8 cellular contexts compared by ENCODE assay signal in the genomic region with DNA sequence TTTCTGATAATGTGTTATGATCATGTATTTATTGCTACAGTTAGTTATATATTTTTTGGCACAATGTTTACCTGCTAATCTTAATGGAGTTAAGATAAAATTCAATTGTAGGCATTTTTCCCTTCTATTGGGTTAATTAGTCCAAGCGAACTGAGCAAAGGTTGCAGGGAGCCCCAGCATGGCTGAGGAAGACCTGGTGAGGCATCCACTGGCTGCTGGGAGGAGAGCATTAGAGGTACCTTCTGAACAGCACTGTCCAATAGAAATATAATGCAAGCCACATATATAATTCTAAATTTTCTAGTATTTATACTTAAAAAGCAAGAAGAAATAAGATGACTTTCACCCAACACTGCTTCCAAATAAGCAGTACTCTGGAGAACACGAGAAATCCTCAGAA. TPM values are rescaled to one million over a fixed set of nuclear protein-coding genes. Genes with fewer than 3 reads are reported as not detected.
DNase-seq lines count a peak whose midpoint lies in the region; ATAC-seq and TF ChIP-seq lines count a peak whose summit lies in the region.

No MANE protein-coding gene starts in this region.

- H3K36me3 ChIP-seq in BE2C (peaks cover 3% of the 10 kb centered on the region), lung (ENCODE audit: control insufficient read depth in 2 of 2, insufficient read depth in 2 of 2, low read length in 2 of 2) (peaks cover 0 to 3% of the 10 kb centered on the region in 2 donors)

- peak overlapping the region; percentile 74 for H3K27ac ChIP-seq in angular gyrus (ENCODE audit: low read depth, low read length)
- peak overlapping the region; percentile 57 to 82 for H3K27ac ChIP-seq in lung (ENCODE audit: low read depth in 1 of 2, low read length in 1 of 2)

- H3K4me1 ChIP-seq in BE2C (no peaks in the 10 kb centered on the region), lung (ENCODE audit: control insufficient read depth in 2 of 2, insufficient read depth in 2 of 2, low read length in 2 of 2) (peaks cover 2 to 9% of the 10 kb centered on the region in 2 donors)

- DNase-seq in BE2C (no peak), HFF-Myc (ENCODE audit: extremely low read depth, low read depth) (no peak), lung (ENCODE audit: low spot score) (no peak), NCI-H1436 (lab: John Stamatoyannopoulos, UW) (no peak), GM13977 (ENCODE audit: low spot score) (no peak), ureter (ENCODE audit: low spot score) (no peak)

- in situ Hi-C loops in GM13977 (cut with MboI; ENCODE audit: low pct_unique_long_range_greater_than_20kb, low sequenced_read_pairs, unreplicated experiment), result no loop called here

- H3K4me3 ChIP-seq in BE2C (ENCODE audit: low read depth, low read length) (peak overlapping the region; percentile 94), HFF-Myc (replicated peaks; ENCODE audit: low read depth, low read length) (peak overlapping the region; percentile 58), lung (no peak overlapping the region)

- H3K9me3 ChIP-seq in BE2C, result no peaks in the 10 kb centered on the region
- H3K9me3 ChIP-seq in lung (ENCODE audit: control insufficient read depth in 2 of 2, insufficient read depth in 1 of 2, low read length in 1 of 2), result no peaks in the 10 kb centered on the region

- no peak for ATAC-seq in lung (ENCODE audit: insufficient read depth, low FRiP score)
- no peak for ATAC-seq in HG02610 (IDR thresholded peaks at IDR 0.05; ENCODE audit: unreplicated experiment)

- H3K27me3 ChIP-seq in BE2C (peaks cover 7% of the 10 kb centered on the region; the same call in 1 of the 2 replicates), lung (ENCODE audit: control insufficient read depth, insufficient read depth) (no peaks in the 10 kb centered on the region)

- TF ChIP-seq CTCF in BE2C (IDR thresholded peaks at IDR 0.05; ENCODE audit: low read depth, low read length), result no peak
- no peak for TF ChIP-seq CTCF in HFF-Myc (IDR thresholded peaks at IDR 0.05; ENCODE audit: low read depth, low read length, missing control alignments)
- TF ChIP-seq CTCF in lung (IDR thresholded peaks at IDR 0.05; ENCODE audit: control extremely low read depth, extremely low read depth), result no peak
- TF ChIP-seq CTCF in GM13977 (IDR thresholded peaks at IDR 0.05; ENCODE audit: extremely low read depth, insufficient read depth, missing control alignments), result no peak

- 39 to 40% methylated on average over 2 of the region's 2 CpGs for WGBS in lung, 2 donors

RNA-seq across cellular contexts. Expression of a gene that starts 0.7 kb away (rescaled TPM):
- polyA plus RNA-seq in BE2C (2012; ENCODE audit: insufficient read depth, insufficient read length, low read depth), result 32.6 TPM
- 10 to 100 TPM; 17.1 to 29.7 TPM for total RNA-seq in lung
- polyA plus RNA-seq in lung, result 10 to 100 TPM; 40.8 to 75.4 TPM
- 23.8 TPM for total RNA-seq in ureter

RNA-seq across cellular contexts. Expression of a gene that starts 17.9 kb away (rescaled TPM):
- polyA plus RNA-seq in BE2C (2012; ENCODE audit: insufficient read depth, insufficient read length, low read depth), result 54.1 TPM
- 100 to 1,000 TPM in 1 of 2 donors, 10 to 100 TPM in 1; 36.1 to 115 TPM for total RNA-seq in lung
- 10 to 100 TPM; 20.2 to 31.8 TPM for polyA plus RNA-seq in lung
- 48.2 TPM for total RNA-seq in ureter

RNA-seq across cellular contexts. Expression of a gene that starts 18.7 kb away (rescaled TPM):
- polyA plus RNA-seq in BE2C (2012; ENCODE audit: insufficient read depth, insufficient read length, low read depth), result 39.0 TPM
- total RNA-seq in lung (10 to 100 TPM; 52.9 TPM), ureter (36.6 TPM)
- 100 to 1,000 TPM in 1 of 2 donors, 10 to 100 TPM in 1; 77.3 to 129 TPM for polyA plus RNA-seq in lung

RNA-seq across cellular contexts. Expression of a gene that starts 19.9 kb away (rescaled TPM):
- polyA plus RNA-seq in BE2C (2012; ENCODE audit: insufficient read depth, insufficient read length, low read depth), result 0.88 TPM
- total RNA-seq in lung, result 10 to 100 TPM in 1 of 2 donors, 1 to 10 TPM in 1; 9.9 to 24.1 TPM
- polyA plus RNA-seq in lung, result under 1 TPM; 0.32 to 0.83 TPM
- total RNA-seq in ureter, result 19.5 TPM

RNA-seq across cellular contexts. Expression of a gene that starts 38.9 kb away (rescaled TPM):
- polyA plus RNA-seq in BE2C (2012; ENCODE audit: insufficient read depth, insufficient read length, low read depth), result 3.0 TPM
- total RNA-seq in lung, result 1 to 10 TPM; 3.1 to 6.5 TPM
- polyA plus RNA-seq in lung, result 1 to 10 TPM in 1 of 2 donors, under 1 TPM in 1; 0.65 to 3.1 TPM
- total RNA-seq in ureter, result 2.5 TPM
